In genomic region chr2:208186465-208186864, GRCh38 we compare ENCODE assay signal across 31 cellular contexts. TPM values are rescaled to one million over a fixed set of nuclear protein-coding genes. Genes with fewer than 3 reads are reported as not detected.
"Had no signal": no experiment of that assay in that cellular context is flagged by ENCODE, and none has a peak within 500 bp of the region (broad histone marks: within the 10 kb centered on the region; RNA-seq: fewer than 3 reads in every experiment).

No MANE protein-coding gene starts in this region.

- H3K9me3 ChIP-seq: SJCRH30, SK-N-SH had no signal

- H3K27me3 ChIP-seq: SJCRH30 had no signal

- H3K9me2 ChIP-seq: SK-N-SH had no signal

- H3K27ac ChIP-seq: RWPE1, SJCRH30 had no signal

- H3K4me1 Mint-ChIP-seq: activated naive CD4-positive, alpha-beta T cell treated with anti-CD3 and anti-CD28 coated beads, Interleukin-2, amount 50 U/mL, for 24 hours; central memory CD8-positive, alpha-beta T cell had no signal

- H3K36me3 Mint-ChIP-seq: activated CD8-positive, alpha-beta memory T cell treated with anti-CD3 and anti-CD28 coated beads, Interleukin-2, amount 10 ng/mL, durations not matched to agents 7 days and 5 days; activated naive CD4-positive, alpha-beta T cell treated with anti-CD3 and anti-CD28 coated beads, Interleukin-2, amount 50 U/mL, for 24 hours; IgD-negative memory B cell had no signal

- H3K4me3 Mint-ChIP-seq: activated CD8-positive, alpha-beta memory T cell treated with anti-CD3 and anti-CD28 coated beads, Interleukin-2, amount 10 ng/mL, durations not matched to agents 7 days and 5 days; activated CD8-positive, alpha-beta T cell treated with anti-CD3 and anti-CD28 coated beads, Interleukin-2, amount 10 ng/mL, durations not matched to agents 7 days and 5 days; activated naive CD4-positive, alpha-beta T cell treated with anti-CD3 and anti-CD28 coated beads, Interleukin-2, amount 50 U/mL, for 24 hours; activated T-cell treated with anti-CD3 and anti-CD28 coated beads, Interleukin-2, amount 50 U/mL, for 24 hours; activated T-helper 1 cell treated with anti-CD3 and anti-CD28 coated beads, Interleukin-12 subunit alpha, Interleukin-12 subunit beta, Interleukin-2, Interleukin-4 antibody, amounts not matched to agents 30 ng/mL and 10 ng/mL and 1 ng/mL, durations not matched to agents 14 hours and 24 hours and 36 hours; central memory CD8-positive, alpha-beta T cell had no signal

- H3K4me2 ChIP-seq: SK-N-SH had no signal

- H3K27ac Mint-ChIP-seq: activated CD8-positive, alpha-beta memory T cell treated with anti-CD3 and anti-CD28 coated beads, Interleukin-2, amount 10 ng/mL, durations not matched to agents 7 days and 5 days; activated CD8-positive, alpha-beta T cell treated with anti-CD3 and anti-CD28 coated beads, Interleukin-2, amount 10 ng/mL, durations not matched to agents 7 days and 5 days; activated naive CD4-positive, alpha-beta T cell treated with anti-CD3 and anti-CD28 coated beads, Interleukin-2, amount 50 U/mL, for 24 hours; activated T-cell treated with anti-CD3 and anti-CD28 coated beads, Interleukin-2, amount 50 U/mL, for 24 hours; activated T-helper 1 cell treated with anti-CD3 and anti-CD28 coated beads, Interleukin-12 subunit alpha, Interleukin-12 subunit beta, Interleukin-2, Interleukin-4 antibody, amounts not matched to agents 30 ng/mL and 10 ng/mL and 1 ng/mL, durations not matched to agents 14 hours and 24 hours and 36 hours; IgD-negative memory B cell had no signal

- H3K9me3 Mint-ChIP-seq: activated naive CD4-positive, alpha-beta T cell treated with anti-CD3 and anti-CD28 coated beads, Interleukin-2, amount 50 U/mL, for 24 hours; activated T-cell treated with anti-CD3 and anti-CD28 coated beads, Interleukin-2, amount 50 U/mL, for 24 hours; activated T-helper 1 cell treated with anti-CD3 and anti-CD28 coated beads, Interleukin-12 subunit alpha, Interleukin-12 subunit beta, Interleukin-2, Interleukin-4 antibody, amounts not matched to agents 30 ng/mL and 10 ng/mL and 1 ng/mL, durations not matched to agents 14 hours and 24 hours and 36 hours; central memory CD8-positive, alpha-beta T cell; IgD-negative memory B cell had no signal

- H3K4me3 ChIP-seq: SJCRH30 had no signal

- H3K36me3 ChIP-seq: SJCRH30 had no signal

- DNase-seq: activated CD4-positive, alpha-beta T cell treated with anti-CD3 and anti-CD28 coated beads for 4 hours; activated CD8-positive, alpha-beta memory T cell treated with anti-CD3 and anti-CD28 coated beads, Interleukin-2, amount 10 ng/mL, durations not matched to agents 7 days and 5 days; activated CD8-positive, alpha-beta T cell treated with anti-CD3 and anti-CD28 coated beads, Interleukin-2, amount 10 ng/mL, durations not matched to agents 7 days and 5 days; activated effector memory CD4-positive, alpha-beta T cell treated with Interleukin-2 at 50 U/mL for 16 hours; activated naive CD4-positive, alpha-beta T cell; activated T-cell treated with anti-CD3 and anti-CD28 coated beads, Interleukin-2, amount 50 U/mL, for 24 hours; aorta; KG1; NCI-H1092; NCI-H1417; NCI-H1930; NCI-H2171; NCI-H226; NCI-H526; NCI-H774; OCI-M1; Right ventricle myocardium superior; SJCRH30; SK-N-SH; SW 1271 had no signal

- ATAC-seq: activated CD8-positive, alpha-beta memory T cell treated with anti-CD3 and anti-CD28 coated beads, Interleukin-2, amount 10 ng/mL, durations not matched to agents 7 days and 5 days; activated CD8-positive, alpha-beta T cell treated with anti-CD3 and anti-CD28 coated beads, Interleukin-2, amount 10 ng/mL, durations not matched to agents 7 days and 5 days; Panc1 had no signal

RNA-seq across cellular contexts. Expression of gene C2orf80, which starts 3.4 kb away (rescaled TPM):
- total RNA-seq: activated CD8-positive, alpha-beta memory T cell treated with anti-CD3 and anti-CD28 coated beads, Interleukin-2, amount 10 ng/mL, durations not matched to agents 7 days and 5 days; activated CD8-positive, alpha-beta T cell treated with anti-CD3 and anti-CD28 coated beads, Interleukin-2, amount 10 ng/mL, durations not matched to agents 7 days and 5 days; activated T-helper 1 cell treated with anti-CD3 and anti-CD28 coated beads, Interleukin-12 subunit alpha, Interleukin-12 subunit beta, Interleukin-2, Interleukin-4 antibody, amounts not matched to agents 30 ng/mL and 10 ng/mL and 1 ng/mL, durations not matched to agents 14 hours and 24 hours and 36 hours; aorta; bronchial epithelial cell; LHCN-M2; M059J; NCI-H460; Right ventricle myocardium superior; SJCRH30; T-helper 1 cell treated with Interleukin-12 subunit alpha and Interleukin-12 subunit beta and Interleukin-4 antibody, amounts not matched to agents 30 ng/mL and 1 ng/mL, for 36 hours had no signal
- polyA plus RNA-seq: aorta, IgD-negative memory B cell, SK-N-SH had no signal

RNA-seq across cellular contexts. Expression of gene CRYGA, which starts 23.1 kb away (rescaled TPM):
- total RNA-seq: activated CD8-positive, alpha-beta memory T cell treated with anti-CD3 and anti-CD28 coated beads, Interleukin-2, amount 10 ng/mL, durations not matched to agents 7 days and 5 days; activated CD8-positive, alpha-beta T cell treated with anti-CD3 and anti-CD28 coated beads, Interleukin-2, amount 10 ng/mL, durations not matched to agents 7 days and 5 days; activated T-helper 1 cell treated with anti-CD3 and anti-CD28 coated beads, Interleukin-12 subunit alpha, Interleukin-12 subunit beta, Interleukin-2, Interleukin-4 antibody, amounts not matched to agents 30 ng/mL and 10 ng/mL and 1 ng/mL, durations not matched to agents 14 hours and 24 hours and 36 hours; aorta; bronchial epithelial cell; LHCN-M2; M059J; NCI-H460; Right ventricle myocardium superior; SJCRH30; T-helper 1 cell treated with Interleukin-12 subunit alpha and Interleukin-12 subunit beta and Interleukin-4 antibody, amounts not matched to agents 30 ng/mL and 1 ng/mL, for 36 hours had no signal
- polyA plus RNA-seq: aorta, IgD-negative memory B cell, SK-N-SH had no signal

RNA-seq across cellular contexts. Expression of gene CRYGB, which starts 40.5 kb away (rescaled TPM):
- total RNA-seq: activated CD8-positive, alpha-beta memory T cell treated with anti-CD3 and anti-CD28 coated beads, Interleukin-2, amount 10 ng/mL, durations not matched to agents 7 days and 5 days; activated CD8-positive, alpha-beta T cell treated with anti-CD3 and anti-CD28 coated beads, Interleukin-2, amount 10 ng/mL, durations not matched to agents 7 days and 5 days; activated T-helper 1 cell treated with anti-CD3 and anti-CD28 coated beads, Interleukin-12 subunit alpha, Interleukin-12 subunit beta, Interleukin-2, Interleukin-4 antibody, amounts not matched to agents 30 ng/mL and 10 ng/mL and 1 ng/mL, durations not matched to agents 14 hours and 24 hours and 36 hours; aorta; bronchial epithelial cell; LHCN-M2; M059J; NCI-H460; Right ventricle myocardium superior; SJCRH30; T-helper 1 cell treated with Interleukin-12 subunit alpha and Interleukin-12 subunit beta and Interleukin-4 antibody, amounts not matched to agents 30 ng/mL and 1 ng/mL, for 36 hours had no signal
- polyA plus RNA-seq: aorta, IgD-negative memory B cell, SK-N-SH had no signal

RNA-seq across cellular contexts. Expression of gene CRYGC, which starts 56.8 kb away (rescaled TPM):
- total RNA-seq: activated CD8-positive, alpha-beta memory T cell treated with anti-CD3 and anti-CD28 coated beads, Interleukin-2, amount 10 ng/mL, durations not matched to agents 7 days and 5 days; activated CD8-positive, alpha-beta T cell treated with anti-CD3 and anti-CD28 coated beads, Interleukin-2, amount 10 ng/mL, durations not matched to agents 7 days and 5 days; activated T-helper 1 cell treated with anti-CD3 and anti-CD28 coated beads, Interleukin-12 subunit alpha, Interleukin-12 subunit beta, Interleukin-2, Interleukin-4 antibody, amounts not matched to agents 30 ng/mL and 10 ng/mL and 1 ng/mL, durations not matched to agents 14 hours and 24 hours and 36 hours; aorta; bronchial epithelial cell; LHCN-M2; M059J; NCI-H460; Right ventricle myocardium superior; SJCRH30; T-helper 1 cell treated with Interleukin-12 subunit alpha and Interleukin-12 subunit beta and Interleukin-4 antibody, amounts not matched to agents 30 ng/mL and 1 ng/mL, for 36 hours had no signal
- polyA plus RNA-seq: aorta, IgD-negative memory B cell had no signal
